1 cellular context compared by ENCODE assay signal in the genomic region with DNA sequence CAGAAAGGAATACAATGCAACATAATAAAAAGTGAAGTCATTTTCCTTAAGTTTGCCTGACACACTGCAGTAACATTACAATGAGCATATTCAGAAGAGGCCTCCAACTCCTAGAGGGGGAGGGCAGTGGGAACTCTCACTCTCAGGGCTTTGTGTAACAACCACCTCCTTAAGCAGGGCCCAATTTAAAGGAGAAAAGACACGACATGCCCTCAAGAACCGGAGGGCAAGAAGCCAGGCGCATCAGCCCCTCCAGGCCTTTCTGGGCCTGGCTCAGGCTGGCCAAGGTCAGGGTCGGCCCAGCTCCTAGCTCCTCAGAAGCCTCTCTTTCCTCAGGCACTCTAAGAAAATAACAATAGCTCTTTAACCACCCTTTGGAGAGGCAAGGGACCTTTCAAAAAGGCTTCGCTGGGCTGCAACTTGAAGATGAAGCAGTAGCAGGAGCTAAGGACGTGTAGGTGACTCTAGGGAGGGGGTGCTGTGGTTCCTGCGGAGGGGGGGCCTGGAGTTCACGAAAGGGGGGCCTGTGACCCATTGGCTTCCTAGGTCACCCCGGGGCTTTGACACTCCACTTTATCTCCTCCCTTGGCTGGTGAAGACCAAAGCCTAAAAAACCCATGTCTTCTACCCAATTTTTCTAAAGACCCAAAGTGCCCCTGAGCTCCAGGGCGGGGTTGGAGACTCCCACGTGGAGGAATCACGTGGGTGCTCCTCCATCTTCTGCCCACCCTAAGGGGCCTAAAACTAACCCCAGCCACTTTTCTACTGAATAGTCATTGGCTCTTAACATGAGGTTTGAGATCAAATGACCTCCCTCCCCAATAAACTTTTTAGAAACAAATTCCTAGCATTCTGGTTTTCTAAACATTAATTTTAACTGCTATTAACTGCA.
TF ChIP-seq lines count a peak whose summit lies in the region.

No MANE protein-coding gene starts in this region.

TF ChIP-seq in GM23338, 12 proteins besides CTCF, POLR2A, EP300 and RAD21 (continued from another document):
- TF ChIP-seq, protein P1, sequence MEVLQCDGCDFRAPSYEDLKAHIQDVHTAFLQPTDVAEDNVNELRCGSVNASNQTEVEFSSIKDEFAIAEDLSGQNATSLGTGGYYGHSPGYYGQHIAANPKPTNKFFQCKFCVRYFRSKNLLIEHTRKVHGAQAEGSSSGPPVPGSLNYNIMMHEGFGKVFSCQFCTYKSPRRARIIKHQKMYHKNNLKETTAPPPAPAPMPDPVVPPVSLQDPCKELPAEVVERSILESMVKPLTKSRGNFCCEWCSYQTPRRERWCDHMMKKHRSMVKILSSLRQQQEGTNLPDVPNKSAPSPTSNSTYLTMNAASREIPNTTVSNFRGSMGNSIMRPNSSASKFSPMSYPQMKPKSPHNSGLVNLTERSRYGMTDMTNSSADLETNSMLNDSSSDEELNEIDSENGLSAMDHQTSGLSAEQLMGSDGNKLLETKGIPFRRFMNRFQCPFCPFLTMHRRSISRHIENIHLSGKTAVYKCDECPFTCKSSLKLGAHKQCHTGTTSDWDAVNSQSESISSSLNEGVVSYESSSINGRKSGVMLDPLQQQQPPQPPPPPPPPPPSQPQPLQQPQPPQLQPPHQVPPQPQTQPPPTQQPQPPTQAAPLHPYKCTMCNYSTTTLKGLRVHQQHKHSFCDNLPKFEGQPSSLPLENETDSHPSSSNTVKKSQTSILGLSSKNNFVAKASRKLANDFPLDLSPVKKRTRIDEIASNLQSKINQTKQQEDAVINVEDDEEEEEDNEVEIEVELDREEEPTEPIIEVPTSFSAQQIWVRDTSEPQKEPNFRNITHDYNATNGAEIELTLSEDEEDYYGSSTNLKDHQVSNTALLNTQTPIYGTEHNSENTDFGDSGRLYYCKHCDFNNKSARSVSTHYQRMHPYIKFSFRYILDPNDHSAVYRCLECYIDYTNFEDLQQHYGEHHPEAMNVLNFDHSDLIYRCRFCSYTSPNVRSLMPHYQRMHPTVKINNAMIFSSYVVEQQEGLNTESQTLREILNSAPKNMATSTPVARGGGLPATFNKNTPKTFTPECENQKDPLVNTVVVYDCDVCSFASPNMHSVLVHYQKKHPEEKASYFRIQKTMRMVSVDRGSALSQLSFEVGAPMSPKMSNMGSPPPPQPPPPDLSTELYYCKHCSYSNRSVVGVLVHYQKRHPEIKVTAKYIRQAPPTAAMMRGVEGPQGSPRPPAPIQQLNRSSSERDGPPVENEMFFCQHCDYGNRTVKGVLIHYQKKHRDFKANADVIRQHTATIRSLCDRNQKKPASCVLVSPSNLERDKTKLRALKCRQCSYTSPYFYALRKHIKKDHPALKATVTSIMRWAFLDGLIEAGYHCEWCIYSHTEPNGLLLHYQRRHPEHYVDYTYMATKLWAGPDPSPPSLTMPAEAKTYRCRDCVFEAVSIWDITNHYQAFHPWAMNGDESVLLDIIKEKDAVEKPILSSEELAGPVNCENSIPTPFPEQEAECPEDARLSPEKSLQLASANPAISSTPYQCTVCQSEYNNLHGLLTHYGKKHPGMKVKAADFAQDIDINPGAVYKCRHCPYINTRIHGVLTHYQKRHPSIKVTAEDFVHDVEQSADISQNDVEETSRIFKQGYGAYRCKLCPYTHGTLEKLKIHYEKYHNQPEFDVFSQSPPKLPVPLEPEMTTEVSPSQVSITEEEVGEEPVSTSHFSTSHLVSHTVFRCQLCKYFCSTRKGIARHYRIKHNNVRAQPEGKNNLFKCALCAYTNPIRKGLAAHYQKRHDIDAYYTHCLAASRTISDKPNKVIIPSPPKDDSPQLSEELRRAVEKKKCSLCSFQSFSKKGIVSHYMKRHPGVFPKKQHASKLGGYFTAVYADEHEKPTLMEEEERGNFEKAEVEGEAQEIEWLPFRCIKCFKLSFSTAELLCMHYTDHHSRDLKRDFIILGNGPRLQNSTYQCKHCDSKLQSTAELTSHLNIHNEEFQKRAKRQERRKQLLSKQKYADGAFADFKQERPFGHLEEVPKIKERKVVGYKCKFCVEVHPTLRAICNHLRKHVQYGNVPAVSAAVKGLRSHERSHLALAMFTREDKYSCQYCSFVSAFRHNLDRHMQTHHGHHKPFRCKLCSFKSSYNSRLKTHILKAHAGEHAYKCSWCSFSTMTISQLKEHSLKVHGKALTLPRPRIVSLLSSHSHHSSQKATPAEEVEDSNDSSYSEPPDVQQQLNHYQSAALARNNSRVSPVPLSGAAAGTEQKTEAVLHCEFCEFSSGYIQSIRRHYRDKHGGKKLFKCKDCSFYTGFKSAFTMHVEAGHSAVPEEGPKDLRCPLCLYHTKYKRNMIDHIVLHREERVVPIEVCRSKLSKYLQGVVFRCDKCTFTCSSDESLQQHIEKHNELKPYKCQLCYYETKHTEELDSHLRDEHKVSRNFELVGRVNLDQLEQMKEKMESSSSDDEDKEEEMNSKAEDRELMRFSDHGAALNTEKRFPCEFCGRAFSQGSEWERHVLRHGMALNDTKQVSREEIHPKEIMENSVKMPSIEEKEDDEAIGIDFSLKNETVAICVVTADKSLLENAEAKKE (CRISPR knock-in tag; IDR thresholded peaks at IDR 0.05): no peak
- TF ChIP-seq ZNF331 (CRISPR knock-in tag; IDR thresholded peaks at IDR 0.05; ENCODE audit: low read depth) (no peak), EZH2 (IDR thresholded peaks at IDR 0.05; ENCODE audit: low read depth, unreplicated experiment) (no peak), NANOG (IDR thresholded peaks at IDR 0.05; ENCODE audit: borderline replicate concordance) (no peak), ETS1 (IDR thresholded peaks at IDR 0.05) (no peak), EZH2phosphoT487 (IDR thresholded peaks at IDR 0.05; ENCODE audit: unreplicated experiment) (no peak), POLR2AphosphoS5 (IDR thresholded peaks at IDR 0.05; ENCODE audit: low read depth) (no peak), JUNB (IDR thresholded peaks at IDR 0.05; ENCODE audit: unreplicated experiment) (no peak), ZNF114 (CRISPR knock-in tag; IDR thresholded peaks at IDR 0.05) (no peak), REST (IDR thresholded peaks at IDR 0.05; ENCODE audit: unreplicated experiment) (no peak)
TF ChIP-seq in GM23338: peak in this region for 0.
